ENCODE assay signal across 1 cellular context in genomic region chr5:161089569-161089968, GRCh38.
TF ChIP-seq lines count a peak whose summit lies in the region.

No MANE protein-coding gene starts in this region.

TF ChIP-seq in HepG2, 621 proteins besides CTCF, POLR2A, EP300 and RAD21 (continued from another document):
- TF ChIP-seq, protein P1, sequence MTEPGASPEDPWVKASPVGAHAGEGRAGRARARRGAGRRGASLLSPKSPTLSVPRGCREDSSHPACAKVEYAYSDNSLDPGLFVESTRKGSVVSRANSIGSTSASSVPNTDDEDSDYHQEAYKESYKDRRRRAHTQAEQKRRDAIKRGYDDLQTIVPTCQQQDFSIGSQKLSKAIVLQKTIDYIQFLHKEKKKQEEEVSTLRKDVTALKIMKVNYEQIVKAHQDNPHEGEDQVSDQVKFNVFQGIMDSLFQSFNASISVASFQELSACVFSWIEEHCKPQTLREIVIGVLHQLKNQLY (CRISPR knock-in tag; IDR thresholded peaks at IDR 0.05) = no peak
